ENCODE assay signal across 10 cellular contexts in the genomic region with DNA sequence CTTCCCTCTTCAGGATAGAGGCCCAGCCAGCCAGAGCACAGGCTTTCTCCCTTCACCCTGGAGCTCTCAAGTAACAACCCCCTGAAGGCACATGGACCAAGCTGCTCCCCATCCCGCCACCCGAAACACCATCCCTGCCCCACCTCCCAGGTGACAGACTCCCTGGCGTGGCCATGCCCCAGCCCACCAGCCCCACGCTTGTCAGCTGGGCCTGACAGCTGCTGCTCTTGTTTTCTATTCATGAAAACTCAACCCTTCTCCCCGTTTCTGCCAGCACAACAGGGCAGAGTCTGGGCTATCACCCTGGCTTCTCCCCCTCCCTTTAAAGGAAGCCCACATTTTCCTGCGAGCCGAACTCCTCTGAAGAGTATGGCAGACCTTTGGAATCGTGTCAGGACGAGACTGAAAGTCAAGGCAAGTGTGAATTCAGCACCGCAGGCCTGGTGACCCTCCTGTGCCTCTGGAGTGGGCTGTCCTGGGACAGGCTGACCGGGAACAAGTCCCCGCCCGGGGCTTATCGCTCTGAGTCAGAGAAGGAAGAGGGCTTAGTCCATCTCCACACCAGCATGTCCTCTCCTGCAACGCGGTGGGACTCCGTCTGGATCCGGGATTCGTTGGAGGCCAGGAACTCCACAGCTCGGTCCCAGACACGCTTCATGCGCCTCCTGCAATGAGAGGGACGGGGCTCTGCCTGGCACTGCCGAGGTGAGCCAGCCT. TPM values are rescaled to one million over a fixed set of nuclear protein-coding genes. Genes with fewer than 3 reads are reported as not detected.
DNase-seq lines count a peak whose midpoint lies in the region; ATAC-seq and TF ChIP-seq lines count a peak whose summit lies in the region.
"Had no signal": no experiment of that assay in that cellular context is flagged by ENCODE, and none has a peak within 500 bp of the region (broad histone marks: within the 10 kb centered on the region; RNA-seq: fewer than 3 reads in every experiment).

No MANE protein-coding gene starts in this region.

- peaks cover 16% of the 10 kb centered on the region for H3K36me3 ChIP-seq in GM23248 (ENCODE audit: low read depth)
- H3K36me3 ChIP-seq in skeletal muscle satellite cell (ENCODE audit: insufficient read depth, low read length) = peaks cover 48% of the 10 kb centered on the region

- H3K9ac ChIP-seq in GM23248 (peak overlapping the region; percentile 61), skeletal muscle satellite cell (ENCODE audit: low read depth, low read length) (peak overlapping the region; percentile 69)

- TF ChIP-seq CTCF in glutamatergic neuron (IDR thresholded peaks at IDR 0.05; ENCODE audit: partially characterized antibody, unreplicated experiment) = no peak

- peaks cover 2% of the 10 kb centered on the region for H3K36me3 Mint-ChIP-seq in T-helper 17 cell (ENCODE audit: low read depth)
- no peaks in the 10 kb centered on the region for H3K36me3 Mint-ChIP-seq in glutamatergic neuron (ENCODE audit: unreplicated experiment)

- no peaks in the 10 kb centered on the region for H3K9me3 ChIP-seq in GM23248 (ENCODE audit: low read depth)
- H3K9me3 ChIP-seq in T-helper 17 cell (ENCODE audit: control insufficient read depth, low read length, poor library complexity, severe bottlenecking) = no peaks in the 10 kb centered on the region
- no peaks in the 10 kb centered on the region for H3K9me3 ChIP-seq in skeletal muscle satellite cell (replicated peaks; ENCODE audit: low read length)

- in situ Hi-C loops in GM23248 (cut with MboI) = loop anchor here (10.0 kb wide), 1 partner anchor 253 kb away; no protein-coding TSS in a partner anchor

- H3K27me3 ChIP-seq in GM23248 (replicated peaks; ENCODE audit: insufficient read depth) (no peaks in the 10 kb centered on the region), skeletal muscle satellite cell (ENCODE audit: control insufficient read depth, insufficient read depth, low read length) (no peaks in the 10 kb centered on the region)

- H3K27me3 Mint-ChIP-seq in T-helper 17 cell (peaks cover 5% of the 10 kb centered on the region), glutamatergic neuron (ENCODE audit: unreplicated experiment) (peaks cover 1% of the 10 kb centered on the region)

- no peak overlapping the region for H3K4me3 Mint-ChIP-seq in T-helper 17 cell
- peak overlapping the region; percentile 49 for H3K4me3 Mint-ChIP-seq in glutamatergic neuron (ENCODE audit: unreplicated experiment)

- WGBS in GM23248 (ENCODE audit: low coverage in 1 of 2, low lambda C conversion rate in 2 of 2, missing lambda C conversion rate in 2 of 2), 2 experiments = 58 to 60% methylated on average over 24 of the region's 24 CpGs

- H3K4me2 ChIP-seq in GM23248 (ENCODE audit: unreplicated experiment) (peak overlapping the region; percentile 79), skeletal muscle satellite cell (ENCODE audit: low read length) (peak overlapping the region; percentile 74)

- ATAC-seq in T-helper 17 cell (no peak), HG02981 (IDR thresholded peaks at IDR 0.05; ENCODE audit: unreplicated experiment) (no peak), GM21825 (IDR thresholded peaks at IDR 0.05; ENCODE audit: unreplicated experiment) (no peak), HG02798 (IDR thresholded peaks at IDR 0.05; ENCODE audit: poor library complexity, unreplicated experiment) (no peak)

- peaks cover 35% of the 10 kb centered on the region for H3K4me1 ChIP-seq in GM23248 (ENCODE audit: insufficient read depth)
- H3K4me1 ChIP-seq in skeletal muscle satellite cell (ENCODE audit: control insufficient read depth, insufficient read depth, low read length) = peaks cover 52% of the 10 kb centered on the region

- H3K27ac ChIP-seq in GM23248 = peak overlapping the region; percentile 84

- peaks cover 10% of the 10 kb centered on the region for H3K4me1 Mint-ChIP-seq in T-helper 17 cell
- peaks cover 31% of the 10 kb centered on the region for H3K4me1 Mint-ChIP-seq in glutamatergic neuron (ENCODE audit: low read depth, unreplicated experiment)

- H4K20me1 ChIP-seq in GM23248 (ENCODE audit: insufficient read depth) = no peaks in the 10 kb centered on the region

- H3K9me3 Mint-ChIP-seq in glutamatergic neuron (ENCODE audit: unreplicated experiment) = peaks cover 3% of the 10 kb centered on the region

- DNase-seq in GM23248 (peak; percentile 57), T-helper 17 cell (no peak), glutamatergic neuron (no peak), HK-2 (ENCODE audit: unreplicated experiment) (no peak)
- DNase-seq: NCI-H2029 treated with DMSO at 0.1 percent for 48 hours had no signal

- peak overlapping the region; percentile 47 for H3K27ac Mint-ChIP-seq in T-helper 17 cell
- H3K27ac Mint-ChIP-seq in glutamatergic neuron (ENCODE audit: unreplicated experiment) = peak overlapping the region; percentile 78

- H2AFZ ChIP-seq in GM23248 = no peak overlapping the region

- H3K79me2 ChIP-seq in GM23248 (ENCODE audit: insufficient read depth) = 0 out of 2 replicates have a peak, but pooled peaks cover 3% of the 10 kb centered on the region

- H3F3A ChIP-seq in GM23248 (ENCODE audit: insufficient read depth) = peaks cover 34% of the 10 kb centered on the region

- no peaks in the 10 kb centered on the region for H3K9me2 ChIP-seq in GM23248 (ENCODE audit: insufficient read depth)

- H3K4me3 ChIP-seq in GM23248 (peak overlapping the region; percentile 21; the same call in 1 of the 2 replicates), skeletal muscle satellite cell (ENCODE audit: low read length) (no peak overlapping the region)

RNA-seq across cellular contexts. Expression of a gene that starts 16.7 kb away (rescaled TPM):
- total RNA-seq in GM23248 (2014; rRNA removed; shearing (Covaris generic)) = 67.5 and 79.0 TPM in 2 replicates
- 20.1 and 21.5 TPM in 2 replicates for polyA plus RNA-seq in GM23248 (2016; fragmentation: Nextera tagmentation; extraction: Ambion mirVana)
- 100 to 1,000 TPM; 101 to 120 TPM for total RNA-seq in T-helper 17 cell
- total RNA-seq in glutamatergic neuron (ENCODE audit: unreplicated experiment) = 82.4 TPM
- total RNA-seq in skeletal muscle satellite cell (2012; rRNA removed) = 20.3 TPM in 2 replicates

RNA-seq across cellular contexts. Expression of a gene that starts 25.6 kb away (rescaled TPM):
- not detected in 2 replicates for total RNA-seq in GM23248 (2014; rRNA removed; shearing (Covaris generic))
- 0.08 TPM in 1 of 2 replicates, not detected in the other for polyA plus RNA-seq in GM23248 (2016; fragmentation: Nextera tagmentation; extraction: Ambion mirVana)
- total RNA-seq in T-helper 17 cell (not detected), glutamatergic neuron (ENCODE audit: unreplicated experiment) (2.7 TPM)
- 0.51 and 2.6 TPM in 2 replicates for total RNA-seq in skeletal muscle satellite cell (2012; rRNA removed)

RNA-seq across cellular contexts. Expression of a gene that starts 31.5 kb away (rescaled TPM):
- total RNA-seq in GM23248 (2014; rRNA removed; shearing (Covaris generic)) = not detected in 2 replicates
- polyA plus RNA-seq in GM23248 (2016; fragmentation: Nextera tagmentation; extraction: Ambion mirVana) = not detected in 2 replicates
- total RNA-seq in T-helper 17 cell (not detected), glutamatergic neuron (ENCODE audit: unreplicated experiment) (not detected)
- not detected in 2 replicates for total RNA-seq in skeletal muscle satellite cell (2012; rRNA removed)
- total RNA-seq: epithelial cell of proximal tubule had no signal
